1 cellular context compared by ENCODE assay signal in the genomic region with DNA sequence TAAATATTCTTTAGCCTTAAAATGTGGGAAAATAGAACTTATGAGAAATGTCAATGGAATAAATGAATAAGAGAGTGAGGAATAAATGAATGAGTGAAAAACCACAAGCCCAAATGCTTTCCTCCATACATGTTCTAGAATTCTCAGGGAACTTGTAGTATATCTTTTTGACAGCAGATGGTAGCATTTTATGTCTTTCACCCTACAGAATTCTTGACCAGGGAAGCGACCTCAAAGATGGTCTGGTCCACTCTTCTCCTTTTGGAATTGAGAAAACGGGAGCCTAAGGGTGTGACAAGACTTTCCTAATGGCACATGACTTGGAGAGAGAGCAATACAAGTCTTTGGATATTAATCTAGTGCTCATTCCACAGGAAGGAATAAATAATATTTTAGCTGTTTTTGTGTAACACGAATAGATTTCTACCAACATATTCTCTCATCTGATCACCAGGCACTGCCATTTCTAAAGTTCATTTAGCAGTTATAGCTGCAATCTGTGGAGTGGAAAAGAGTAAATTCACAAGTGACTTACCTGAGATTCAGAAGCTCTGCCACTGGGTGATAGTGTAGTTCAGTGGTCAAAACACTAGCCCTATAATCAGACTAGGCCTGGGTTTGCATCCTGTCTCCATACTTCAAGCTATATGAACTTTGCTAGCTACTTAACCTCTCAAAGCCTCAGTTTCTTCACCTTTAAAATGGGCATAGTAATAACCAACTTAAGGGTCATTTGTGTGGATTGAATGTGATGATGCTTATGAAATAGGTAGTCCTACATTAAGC.
TF ChIP-seq lines count a peak whose summit lies in the region.

No MANE protein-coding gene starts in this region.

TF ChIP-seq in SK-N-SH treated with all-trans-retinoic acid at 6 μM for 48 hours, 23 proteins besides CTCF, POLR2A, EP300 and RAD21 (continued from another document):
- TF ChIP-seq, protein P1, sequence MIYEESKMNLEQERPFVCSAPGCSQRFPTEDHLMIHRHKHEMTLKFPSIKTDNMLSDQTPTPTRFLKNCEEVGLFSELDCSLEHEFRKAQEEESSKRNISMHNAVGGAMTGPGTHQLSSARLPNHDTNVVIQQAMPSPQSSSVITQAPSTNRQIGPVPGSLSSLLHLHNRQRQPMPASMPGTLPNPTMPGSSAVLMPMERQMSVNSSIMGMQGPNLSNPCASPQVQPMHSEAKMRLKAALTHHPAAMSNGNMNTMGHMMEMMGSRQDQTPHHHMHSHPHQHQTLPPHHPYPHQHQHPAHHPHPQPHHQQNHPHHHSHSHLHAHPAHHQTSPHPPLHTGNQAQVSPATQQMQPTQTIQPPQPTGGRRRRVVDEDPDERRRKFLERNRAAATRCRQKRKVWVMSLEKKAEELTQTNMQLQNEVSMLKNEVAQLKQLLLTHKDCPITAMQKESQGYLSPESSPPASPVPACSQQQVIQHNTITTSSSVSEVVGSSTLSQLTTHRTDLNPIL (CRISPR knock-in tag; IDR thresholded peaks at IDR 0.05; ENCODE audit: low read depth) = no peak
- TF ChIP-seq, protein P2, sequence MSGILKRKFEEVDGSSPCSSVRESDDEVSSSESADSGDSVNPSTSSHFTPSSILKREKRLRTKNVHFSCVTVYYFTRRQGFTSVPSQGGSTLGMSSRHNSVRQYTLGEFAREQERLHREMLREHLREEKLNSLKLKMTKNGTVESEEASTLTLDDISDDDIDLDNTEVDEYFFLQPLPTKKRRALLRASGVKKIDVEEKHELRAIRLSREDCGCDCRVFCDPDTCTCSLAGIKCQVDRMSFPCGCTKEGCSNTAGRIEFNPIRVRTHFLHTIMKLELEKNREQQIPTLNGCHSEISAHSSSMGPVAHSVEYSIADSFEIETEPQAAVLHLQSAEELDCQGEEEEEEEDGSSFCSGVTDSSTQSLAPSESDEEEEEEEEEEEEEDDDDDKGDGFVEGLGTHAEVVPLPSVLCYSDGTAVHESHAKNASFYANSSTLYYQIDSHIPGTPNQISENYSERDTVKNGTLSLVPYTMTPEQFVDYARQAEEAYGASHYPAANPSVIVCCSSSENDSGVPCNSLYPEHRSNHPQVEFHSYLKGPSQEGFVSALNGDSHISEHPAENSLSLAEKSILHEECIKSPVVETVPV (CRISPR knock-in tag; IDR thresholded peaks at IDR 0.05) = no peak
- TF ChIP-seq ZNF565 (CRISPR knock-in tag; conservative IDR thresholded peaks at IDR 0.05; ENCODE audit: low read depth) (no peak), CSDC2 (CRISPR knock-in tag; IDR thresholded peaks at IDR 0.05) (no peak), ZNF70 (CRISPR knock-in tag; IDR thresholded peaks at IDR 0.05) (no peak), ARNTL (CRISPR knock-in tag; IDR thresholded peaks at IDR 0.05; ENCODE audit: borderline replicate concordance, low read depth) (no peak), ZFP3 (CRISPR knock-in tag; IDR thresholded peaks at IDR 0.05) (no peak)
